8 cellular contexts compared by ENCODE assay signal in the genomic region with DNA sequence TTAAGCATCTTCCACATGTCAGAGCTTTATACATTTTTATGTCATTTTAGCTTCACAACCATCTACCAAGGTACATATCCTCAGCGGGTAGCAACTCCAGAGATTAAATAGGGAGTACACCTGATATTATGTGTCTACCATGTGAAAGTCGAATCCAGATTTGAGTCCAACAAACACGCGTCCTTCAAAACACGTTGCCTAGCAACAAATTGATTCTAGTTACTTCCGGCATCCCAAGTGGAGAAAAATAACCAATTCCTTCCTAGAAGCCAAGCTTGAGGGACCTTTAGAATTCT. TPM values are rescaled to one million over a fixed set of nuclear protein-coding genes. Genes with fewer than 3 reads are reported as not detected.
A peak's percentile ranks its signal among the peaks of the same experiment; 100 is the strongest.
DNase-seq lines count a peak whose midpoint lies in the region; ATAC-seq and TF ChIP-seq lines count a peak whose summit lies in the region.

No MANE protein-coding gene starts in this region.

- peak overlapping the region; percentile 75 for H3K27ac ChIP-seq in left ventricle myocardium inferior (replicated peaks)
- H3K27ac ChIP-seq in OCI-LY1 (ENCODE audit: low read depth, low read length, poor library complexity, severe bottlenecking) = no peak overlapping the region
- peak overlapping the region; percentile 73 to 84 (median 78) for H3K27ac ChIP-seq in esophagus muscularis mucosa (replicated peaks in 1 of 4)
- H3K27ac ChIP-seq in prostate gland = peak overlapping the region in 1 of 2 donors; percentile 75

- no peaks in the 10 kb centered on the region for H4K20me1 ChIP-seq in OCI-LY1 (ENCODE audit: insufficient read depth, low read length)

- WGBS in esophagus muscularis mucosa = 16% methylated on average over 6 of the region's 6 CpGs
- WGBS in prostate gland = 8% methylated on average over 6 of the region's 6 CpGs

- H3K4me3 ChIP-seq in left ventricle myocardium inferior (peak overlapping the region; percentile 81), OCI-LY1 (ENCODE audit: low read depth, low read length, poor library complexity, severe bottlenecking) (peak overlapping the region; percentile 88), esophagus muscularis mucosa (peak overlapping the region; percentile 72 to 73 (median 73)), prostate gland (peak overlapping the region; percentile 66 to 69)

- peak overlapping the region; percentile 95 for H3K4me2 ChIP-seq in OCI-LY1 (ENCODE audit: low read length)

- H3F3A ChIP-seq in OCI-LY1 (ENCODE audit: insufficient read depth, low read length) = peaks cover 8% of the 10 kb centered on the region

- H2AFZ ChIP-seq in OCI-LY1 (ENCODE audit: low read length) = 0 out of 2 replicates have a peak overlapping the region, but pooled peaks have one; percentile 22

- H3K27me3 ChIP-seq in left ventricle myocardium inferior (ENCODE audit: low read depth) = peaks cover 13% of the 10 kb centered on the region
- no peaks in the 10 kb centered on the region for H3K27me3 ChIP-seq in OCI-LY1 (ENCODE audit: insufficient read depth, low read length)
- no peaks in the 10 kb centered on the region for H3K27me3 ChIP-seq in esophagus muscularis mucosa
- H3K27me3 ChIP-seq in prostate gland (replicated peaks; ENCODE audit: insufficient read depth) = no peaks in the 10 kb centered on the region

- H3K4me1 ChIP-seq in left ventricle myocardium inferior = peaks cover 21% of the 10 kb centered on the region
- peaks cover 21% of the 10 kb centered on the region for H3K4me1 ChIP-seq in OCI-LY1 (ENCODE audit: insufficient read depth, low read length, severe bottlenecking)
- H3K4me1 ChIP-seq in esophagus muscularis mucosa = peaks cover 6 to 19% (median 16%) of the 10 kb centered on the region in 4 donors
- H3K4me1 ChIP-seq in prostate gland (replicated peaks) = no peaks in the 10 kb centered on the region

- no peaks in the 10 kb centered on the region for H3K9me3 ChIP-seq in left ventricle myocardium inferior (replicated peaks)
- H3K9me3 ChIP-seq in OCI-LY1 (ENCODE audit: low read length) = no peaks in the 10 kb centered on the region
- no peaks in the 10 kb centered on the region for H3K9me3 ChIP-seq in esophagus muscularis mucosa
- no peaks in the 10 kb centered on the region for H3K9me3 ChIP-seq in prostate gland

- TF ChIP-seq EP300 in esophagus muscularis mucosa (IDR thresholded peaks at IDR 0.05) = no peak

- intact Hi-C loops in left ventricle myocardium inferior (cut with micrococcal nuclease) (no loop called here), cardiac septum (cut with DNase I) (no loop called here), esophagus muscularis mucosa (cut with DNase I) (loop anchor here (5.0 kb wide), 1 partner anchor 42 kb away; no protein-coding TSS in a partner anchor), prostate gland (cut with DNase I) (no loop called here)

- no peaks in the 10 kb centered on the region for H3K79me2 ChIP-seq in OCI-LY1 (ENCODE audit: insufficient read depth, low read length)

- peak overlapping the region; percentile 94 for H3K9ac ChIP-seq in OCI-LY1 (ENCODE audit: low read length)

- TF ChIP-seq CTCF in left ventricle myocardium inferior (IDR thresholded peaks at IDR 0.05; ENCODE audit: borderline replicate concordance) = no peak
- no peak for TF ChIP-seq CTCF in OCI-LY1 (IDR thresholded peaks at IDR 0.05; ENCODE audit: low read length)
- TF ChIP-seq CTCF in esophagus muscularis mucosa (IDR thresholded peaks at IDR 0.05) = no peak
- no peak for TF ChIP-seq CTCF in prostate gland (IDR thresholded peaks at IDR 0.05)

- H3K36me3 ChIP-seq in left ventricle myocardium inferior (no peaks in the 10 kb centered on the region), OCI-LY1 (ENCODE audit: insufficient read depth, low read length) (no peaks in the 10 kb centered on the region), esophagus muscularis mucosa (no peaks in the 10 kb centered on the region), prostate gland (no peaks in the 10 kb centered on the region)

- no peak for DNase-seq in left ventricle myocardium inferior
- no peak for DNase-seq in cardiac septum (ENCODE audit: low spot score)
- DNase-seq in esophagus muscularis mucosa (ENCODE audit: extremely low spot score) = no peak
- no peak for DNase-seq in prostate gland (ENCODE audit: low spot score)
- DNase-seq in cerebellum (ENCODE audit: low spot score) = no peak

- H3K9me2 ChIP-seq in OCI-LY1 (ENCODE audit: low read depth, low read length) = no peaks in the 10 kb centered on the region

- ATAC-seq in GM19035 (IDR thresholded peaks at IDR 0.05; ENCODE audit: unreplicated experiment) (no peak), HG03432 (IDR thresholded peaks at IDR 0.05; ENCODE audit: unreplicated experiment) (no peak)

- TF ChIP-seq POLR2A in esophagus muscularis mucosa (IDR thresholded peaks at IDR 0.05; ENCODE audit: low read depth) (no peak), prostate gland (IDR thresholded peaks at IDR 0.05) (no peak)

RNA-seq across cellular contexts. Expression of a gene that starts 0.2 kb away (rescaled TPM):
- total RNA-seq in left ventricle myocardium inferior = 0.82 TPM
- total RNA-seq in cardiac septum = 1.7 TPM
- 1 to 10 TPM in 1 of 4 donors, not detected in 3; 1.7 TPM for total RNA-seq in esophagus muscularis mucosa
- total RNA-seq in prostate gland = under 1 TPM in 1 of 2 donors, not detected in 1; 0.73 TPM
- total RNA-seq in cerebellum = not detected

RNA-seq across cellular contexts. Expression of a gene that starts 46.7 kb away (rescaled TPM):
- not detected for total RNA-seq in left ventricle myocardium inferior
- 0.46 TPM for total RNA-seq in cardiac septum
- not detected for total RNA-seq in esophagus muscularis mucosa
- total RNA-seq in prostate gland = 10 to 100 TPM in 1 of 2 donors, 1 to 10 TPM in 1; 2.9 to 16.7 TPM
- total RNA-seq in cerebellum = 154 TPM

RNA-seq across cellular contexts. Expression of a gene that starts 54.8 kb away (rescaled TPM):
- 0.44 TPM for total RNA-seq in left ventricle myocardium inferior
- 0.92 TPM for total RNA-seq in cardiac septum
- under 1 TPM in 2 of 4 donors, not detected in 2; 0.32 to 0.63 TPM for total RNA-seq in esophagus muscularis mucosa
- total RNA-seq in prostate gland = 1 to 10 TPM; 4.2 to 8.4 TPM
- 17.5 TPM for total RNA-seq in cerebellum
